In the genomic region with DNA sequence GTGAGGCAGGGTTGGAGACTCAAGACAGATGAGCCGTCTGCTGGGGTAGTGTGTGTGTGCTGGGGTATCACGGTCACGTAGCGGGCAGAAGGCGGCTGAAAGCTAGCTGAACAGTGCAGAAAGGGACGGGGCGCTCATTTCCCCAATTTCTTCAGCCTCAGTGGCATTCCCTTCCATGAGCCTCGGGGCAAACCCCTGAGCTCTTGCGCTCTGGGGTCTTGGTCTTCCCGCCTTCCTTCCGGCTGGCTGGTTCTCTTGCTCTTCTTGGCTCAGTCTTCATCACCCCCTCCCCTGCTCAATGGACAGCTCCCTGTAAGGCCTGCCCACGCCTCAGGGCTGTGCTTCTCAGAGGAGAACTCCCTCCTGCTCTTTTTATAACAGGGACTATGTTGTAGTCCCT, we compare ENCODE assay signal across 24 cellular contexts. TPM values are rescaled to one million over a fixed set of nuclear protein-coding genes. Genes with fewer than 3 reads are reported as not detected.
A peak's percentile ranks its signal among the peaks of the same experiment; 100 is the strongest.
DNase-seq lines count a peak whose midpoint lies in the region; ATAC-seq, FAIRE-seq and TF ChIP-seq lines count a peak whose summit lies in the region.
"Had no signal": no experiment of that assay in that cellular context is flagged by ENCODE, and none has a peak within 500 bp of the region (broad histone marks: within the 10 kb centered on the region; RNA-seq: fewer than 3 reads in every experiment).

No MANE protein-coding gene starts in this region.

- H3K4me1 Mint-ChIP-seq in chondrocyte (ENCODE audit: low read depth), result peaks cover 9% of the 10 kb centered on the region

- H3K4me3 Mint-ChIP-seq in chondrocyte (ENCODE audit: unreplicated experiment), result no peak overlapping the region
- H3K4me3 Mint-ChIP-seq: CD8-positive, alpha-beta T cell had no signal

- no peaks in the 10 kb centered on the region for H3K9me3 Mint-ChIP-seq in chondrocyte (ENCODE audit: low read depth)
- H3K9me3 Mint-ChIP-seq: CD8-positive, alpha-beta T cell had no signal

- H3K27me3 Mint-ChIP-seq in chondrocyte (ENCODE audit: low read depth), result no peaks in the 10 kb centered on the region

- TF ChIP-seq CTCF in chondrocyte (IDR thresholded peaks at IDR 0.05), result no peak

- FAIRE-seq in RCC 7860 (lab: Jason Lieb, UNC), result no peak
- FAIRE-seq: GM18507 had no signal

- DNase-seq in activated CD8-positive, alpha-beta memory T cell treated with anti-CD3 and anti-CD28 coated beads, Interleukin-2, amount 50 U/mL, for 48 hours, result peak; percentile 37
- no peak for DNase-seq in activated CD8-positive, alpha-beta memory T cell treated with anti-CD3 and anti-CD28 coated beads for 24 hours
- peak; percentile 51 for DNase-seq in chondrocyte (ENCODE audit: low spot score)
- DNase-seq in mesenteric fat pad (ENCODE audit: low spot score), result peak; percentile 51
- no peak for DNase-seq in RCC 7860 (ENCODE audit: low spot score)
- DNase-seq in activated effector memory CD4-positive, alpha-beta T cell treated with anti-CD3 and anti-CD28 coated beads, Interleukin-2, amount 50 U/mL, for 16 hours, result no peak
- DNase-seq in DMS79 (lab: John Stamatoyannopoulos, UW), result no peak
- DNase-seq: 8988T; C1 segment of cervical spinal cord; Calu3; DMS153; GDM1; GOT3; NCI-H1105; NCI-H146; NCI-H2029; NCI-H2227 treated with DMSO at 0.1 percent for 48 hours; NCI-H510A; NCI-H748 treated with DMSO at 0.1 percent for 48 hours; NK-92 treated with Interleukin-12 subunit alpha and Interleukin-12 subunit beta, amount 100 ng/mL, for 24 hours had no signal

- no peak overlapping the region for H3K27ac Mint-ChIP-seq in chondrocyte (ENCODE audit: unreplicated experiment)
- H3K27ac Mint-ChIP-seq: CD8-positive, alpha-beta T cell had no signal

- H3K36me3 Mint-ChIP-seq in chondrocyte (ENCODE audit: low read depth), result no peaks in the 10 kb centered on the region
- H3K36me3 Mint-ChIP-seq: CD8-positive, alpha-beta T cell had no signal

- no peak for ATAC-seq in HG03521 (IDR thresholded peaks at IDR 0.05; ENCODE audit: unreplicated experiment)
- ATAC-seq: CD8-positive, alpha-beta T cell; Right ventricle myocardium inferior had no signal

RNA-seq across cellular contexts. Expression of a gene that starts 15.5 kb away (rescaled TPM):
- total RNA-seq in chondrocyte, result 39.0 to 42.2 TPM (median 41.6 TPM) in 3 replicates
- 27.3 TPM for total RNA-seq in mesenteric fat pad

Comparison
In these comparisons a context has a peak if more than half of its experiments do, and no peak if none do; other contexts are left out.
1. DNase-seq: peak in activated CD8-positive, alpha-beta memory T cell treated with anti-CD3 and anti-CD28 coated beads, Interleukin-2, amount 50 U/mL, for 48 hours (single experiment), chondrocyte (single experiment) and mesenteric fat pad (single experiment); none in activated CD8-positive, alpha-beta memory T cell treated with anti-CD3 and anti-CD28 coated beads for 24 hours (single experiment), RCC 7860 (single experiment), activated effector memory CD4-positive, alpha-beta T cell treated with anti-CD3 and anti-CD28 coated beads, Interleukin-2, amount 50 U/mL, for 16 hours (single experiment) and DMS79 (single experiment).